In the genomic region with DNA sequence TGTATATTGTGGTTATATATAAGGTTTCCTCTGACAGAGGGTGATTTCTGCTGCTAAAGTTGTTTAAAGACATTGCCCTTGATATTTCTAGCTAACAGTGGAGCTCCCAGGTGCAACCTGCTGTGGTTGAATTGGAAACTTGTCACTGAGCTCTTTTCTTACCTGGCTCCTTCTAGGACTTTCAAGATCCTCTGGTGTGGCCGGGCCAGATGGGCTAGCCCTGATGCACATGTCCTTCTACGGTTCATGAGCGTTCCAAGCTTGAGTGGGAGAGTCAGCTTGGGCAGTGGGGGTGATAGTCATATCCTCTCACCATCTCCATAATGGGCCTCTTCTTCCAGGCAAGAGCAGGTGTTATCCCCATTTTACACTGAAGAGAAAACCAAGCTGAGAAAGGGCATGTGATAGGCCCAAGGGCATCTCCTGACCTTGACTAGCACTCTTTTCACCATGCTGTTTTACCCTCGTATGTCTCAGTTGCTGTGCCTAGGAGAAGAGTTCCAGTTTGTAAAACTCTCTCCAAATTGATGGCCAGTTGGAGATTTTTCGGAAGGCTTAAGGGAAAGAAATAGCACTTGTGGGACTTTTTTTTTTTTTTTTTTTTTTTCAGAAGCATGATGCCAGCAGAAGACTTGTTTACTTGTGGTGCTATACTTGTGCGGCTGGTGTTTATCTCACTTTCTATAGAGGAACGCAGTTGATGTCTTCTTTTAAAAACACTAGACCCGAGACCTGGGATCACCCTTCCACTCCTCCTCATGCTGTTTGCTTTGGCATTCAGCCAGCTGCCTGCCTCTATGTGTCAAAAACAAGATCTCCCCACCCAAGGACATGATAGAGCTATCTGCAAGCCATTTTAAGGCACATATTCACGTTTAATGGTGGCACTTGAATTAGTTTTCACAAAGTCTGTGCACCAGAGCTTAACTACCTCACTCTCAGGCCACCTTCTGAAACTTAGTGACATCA, we compare ENCODE assay signal across 11 cellular contexts. TPM values are rescaled to one million over a fixed set of nuclear protein-coding genes. Genes with fewer than 3 reads are reported as not detected.
DNase-seq lines count a peak whose midpoint lies in the region; ATAC-seq and TF ChIP-seq lines count a peak whose summit lies in the region.
"Had no signal": no experiment of that assay in that cellular context is flagged by ENCODE, and none has a peak within 500 bp of the region (broad histone marks: within the 10 kb centered on the region; RNA-seq: fewer than 3 reads in every experiment).

No MANE protein-coding gene starts in this region.

- H3K4me3 Mint-ChIP-seq in stimulated activated naive CD8-positive, alpha-beta T cell treated with anti-CD3 and anti-CD28 coated beads, Interleukin-15, amount 100 ng/mL, for 72 hours, result no peak overlapping the region
- H3K4me3 Mint-ChIP-seq: CD4-positive, alpha-beta T cell; dendritic cell treated with granulocyte-macrophage colony-stimulating factor and Interleukin-4, amounts not matched to agents 40 ng/mL and 50 ng/mL, for 4 days had no signal

- H3K4me3 ChIP-seq in astrocyte of the spinal cord (ENCODE audit: low read depth, low read length) (no peak overlapping the region), right lobe of liver (no peak overlapping the region)

- in situ Hi-C loops in astrocyte of the spinal cord (cut with HindIII; ENCODE audit: low sequenced_read_pairs), result no loop called here

- peak; percentile 45 to 66 (median 60) for ATAC-seq in right lobe of liver
- ATAC-seq in stimulated activated naive CD8-positive, alpha-beta T cell treated with anti-CD3 and anti-CD28 coated beads, Interleukin-15, amount 100 ng/mL, for 72 hours, result no peak
- ATAC-seq in GM21381 (IDR thresholded peaks at IDR 0.05; ENCODE audit: unreplicated experiment), result no peak

- 42% methylated on average over 9 of the region's 9 CpGs for WGBS in right lobe of liver (ENCODE audit: insufficient coverage, low coverage, low lambda C conversion rate, missing lambda C conversion rate)

- TF ChIP-seq POLR2A in right lobe of liver (IDR thresholded peaks at IDR 0.05), result no peak

- intact Hi-C loops in right lobe of liver (cut with DNase I), result no loop called here

- peaks cover 60% of the 10 kb centered on the region for H3K27me3 Mint-ChIP-seq in stimulated activated naive CD8-positive, alpha-beta T cell treated with anti-CD3 and anti-CD28 coated beads, Interleukin-15, amount 100 ng/mL, for 72 hours

- no peaks in the 10 kb centered on the region for H3K9me3 ChIP-seq in right lobe of liver

- no peak overlapping the region for H3K27ac Mint-ChIP-seq in stimulated activated naive CD8-positive, alpha-beta T cell treated with anti-CD3 and anti-CD28 coated beads, Interleukin-15, amount 100 ng/mL, for 72 hours
- H3K27ac Mint-ChIP-seq: CD4-positive, alpha-beta T cell; dendritic cell treated with granulocyte-macrophage colony-stimulating factor and Interleukin-4, amounts not matched to agents 40 ng/mL and 50 ng/mL, for 4 days had no signal

- no peaks in the 10 kb centered on the region for H3K4me1 Mint-ChIP-seq in stimulated activated naive CD8-positive, alpha-beta T cell treated with anti-CD3 and anti-CD28 coated beads, Interleukin-15, amount 100 ng/mL, for 72 hours

- H3K4me1 ChIP-seq in right lobe of liver, result peaks cover 0 to 32% (median 20%) of the 10 kb centered on the region in 4 donors

- no peaks in the 10 kb centered on the region for H3K27me3 ChIP-seq in right lobe of liver

- H3K9me3 Mint-ChIP-seq in stimulated activated naive CD8-positive, alpha-beta T cell treated with anti-CD3 and anti-CD28 coated beads, Interleukin-15, amount 100 ng/mL, for 72 hours, result no peaks in the 10 kb centered on the region
- H3K9me3 Mint-ChIP-seq: CD4-positive, alpha-beta T cell; dendritic cell treated with granulocyte-macrophage colony-stimulating factor and Interleukin-4, amounts not matched to agents 40 ng/mL and 50 ng/mL, for 4 days had no signal

- peak; percentile 72 for DNase-seq in DMS53 treated with DMSO at 0.1 percent for 48 hours (lab: John Stamatoyannopoulos, UW; ENCODE audit: unreplicated experiment)
- DNase-seq in NCI-H146 (lab: John Stamatoyannopoulos, UW), result peak; percentile 87
- peak; percentile 35 for DNase-seq in astrocyte of the spinal cord (ENCODE audit: low read depth, low spot score)
- DNase-seq in right lobe of liver, result peak; percentile 59 to 74 (median 74)
- no peak for DNase-seq in SIG-M5 treated with dmso at 0.1 percent for 504 hours (lab: John Stamatoyannopoulos, UW; ENCODE audit: unreplicated experiment)
- DNase-seq in stimulated activated naive CD8-positive, alpha-beta T cell treated with anti-CD3 and anti-CD28 coated beads, Interleukin-15, amount 100 ng/mL, for 72 hours, result no peak
- no peak for DNase-seq in stimulated activated CD4-positive, alpha-beta T cell treated with anti-CD3 and anti-CD28 coated beads, Interleukin-1b, Interleukin-23, amount 100 ng/mL, for 48 hours
- DNase-seq: CD4-positive, alpha-beta T cell; T-helper 1 cell had no signal

- H3K27ac ChIP-seq in right lobe of liver, result peak overlapping the region; percentile 49 to 83 (median 81)

- no peak for TF ChIP-seq CTCF in astrocyte of the spinal cord (IDR thresholded peaks at IDR 0.05; ENCODE audit: low read depth, low read length)
- no peak for TF ChIP-seq CTCF in right lobe of liver (IDR thresholded peaks at IDR 0.05)

- no peaks in the 10 kb centered on the region for H3K36me3 ChIP-seq in right lobe of liver

RNA-seq across cellular contexts. Expression of a gene that starts 32.6 kb away (rescaled TPM):
- total RNA-seq in right lobe of liver, result 10 to 100 TPM; 28.3 to 41.5 (median 32.2) TPM

Comparison
In these comparisons a context has a peak if more than half of its experiments do, and no peak if none do; other contexts are left out.
1. DNase-seq: peak in DMS53 treated with DMSO at 0.1 percent for 48 hours (single experiment), NCI-H146 (single experiment), astrocyte of the spinal cord (single experiment) and right lobe of liver (3 of 3); none in SIG-M5 treated with dmso at 0.1 percent for 504 hours (single experiment), stimulated activated naive CD8-positive, alpha-beta T cell treated with anti-CD3 and anti-CD28 coated beads, Interleukin-15, amount 100 ng/mL, for 72 hours (0 of 2) and stimulated activated CD4-positive, alpha-beta T cell treated with anti-CD3 and anti-CD28 coated beads, Interleukin-1b, Interleukin-23, amount 100 ng/mL, for 48 hours (single experiment).
2. ATAC-seq: peak in right lobe of liver (4 of 4); none in stimulated activated naive CD8-positive, alpha-beta T cell treated with anti-CD3 and anti-CD28 coated beads, Interleukin-15, amount 100 ng/mL, for 72 hours (single experiment) and GM21381 (single experiment).